10 cellular contexts compared by ENCODE assay signal in the genomic region with DNA sequence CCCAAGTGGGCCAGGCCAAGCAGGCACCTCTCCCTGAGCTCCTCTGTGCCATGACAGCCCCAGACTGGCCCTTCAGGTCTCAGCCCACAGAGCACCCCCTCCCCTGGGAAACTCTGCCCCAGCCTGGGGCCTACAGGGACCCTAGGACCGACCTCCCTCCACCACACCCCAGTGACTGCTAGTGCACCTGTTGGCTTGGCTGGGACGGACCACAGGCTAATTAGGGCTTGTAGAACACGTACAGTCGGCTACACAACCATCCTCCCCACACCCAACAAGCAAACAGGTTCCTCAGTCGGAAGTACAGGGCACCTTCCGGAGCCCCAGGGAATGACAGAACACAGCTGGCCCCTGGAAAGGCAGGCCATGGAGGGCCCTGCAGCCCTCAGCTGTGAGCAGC. TPM values are rescaled to one million over a fixed set of nuclear protein-coding genes. Genes with fewer than 3 reads are reported as not detected.
DNase-seq lines count a peak whose midpoint lies in the region; ATAC-seq and TF ChIP-seq lines count a peak whose summit lies in the region.
"Had no signal": no experiment of that assay in that cellular context is flagged by ENCODE, and none has a peak within 500 bp of the region (broad histone marks: within the 10 kb centered on the region; RNA-seq: fewer than 3 reads in every experiment).

No MANE protein-coding gene starts in this region.

- no peaks in the 10 kb centered on the region for H3K27me3 Mint-ChIP-seq in stimulated activated naive CD8-positive, alpha-beta T cell treated with anti-CD3 and anti-CD28 coated beads, Interleukin-15, Interleukin-2, amounts not matched to agents 100 ng/mL and 50 ng/mL, for 24 hours

- no peak for ATAC-seq in HCT116

- H3K9ac ChIP-seq in HCT116 (ENCODE audit: low read length), result no peak overlapping the region

- H3K36me3 ChIP-seq in HCT116 (ENCODE audit: control insufficient read depth in 1 of 2, insufficient read depth in 2 of 2, low read length in 2 of 2), result peaks cover 0 to 4% of the 10 kb centered on the region in 2 experiments; a peak in 3 of 4 replicates
- peaks cover 0 to 30% of the 10 kb centered on the region in 2 donors for H3K36me3 ChIP-seq in esophagus (ENCODE audit: control insufficient read depth in 2 of 2, insufficient read depth in 2 of 2, low read length in 1 of 2)
- H3K36me3 ChIP-seq in BE2C, result peaks cover 24% of the 10 kb centered on the region
- peaks cover 6 to 19% of the 10 kb centered on the region in 2 donors for H3K36me3 ChIP-seq in prostate gland

- DNase-seq in HCT116 (ENCODE audit: low read depth, low spot score) (no peak), RWPE1 (ENCODE audit: low spot score) (no peak), BE2C (no peak), prostate gland (ENCODE audit: low spot score) (no peak), NCI-H1930 (lab: John Stamatoyannopoulos, UW) (no peak), cerebellum (ENCODE audit: low spot score) (no peak)
- DNase-seq: retina had no signal

- peak overlapping the region; percentile 92 for H3K27ac Mint-ChIP-seq in stimulated activated naive CD8-positive, alpha-beta T cell treated with anti-CD3 and anti-CD28 coated beads, Interleukin-15, Interleukin-2, amounts not matched to agents 100 ng/mL and 50 ng/mL, for 24 hours

- POLR2A ChIA-PET in HCT116 (lab: Charles Lee), result no interaction called here
- POLR2A ChIA-PET in RWPE1 (lab: Yijun Ruan, JAX; ENCODE audit: low non-redundant PET), result no interaction called here

- TF ChIP-seq CTCF in HCT116 (IDR thresholded peaks at IDR 0.05 in 2 of 3, conservative IDR thresholded peaks at IDR 0.05 in 1 of 3; ENCODE audit: borderline replicate concordance in 1 of 3, insufficient read depth in 1 of 3, low read depth in 2 of 3, low read length in 2 of 3) (no peak), RWPE1 (conservative IDR thresholded peaks at IDR 0.05; ENCODE audit: low read depth) (no peak), BE2C (IDR thresholded peaks at IDR 0.05; ENCODE audit: low read depth, low read length) (no peak), prostate gland (IDR thresholded peaks at IDR 0.05) (no peak)

- H4K20me1 ChIP-seq in HCT116 (ENCODE audit: insufficient read depth), result peaks cover 6% of the 10 kb centered on the region; the same call in 1 of the 2 replicates

- peak overlapping the region; percentile 62 for H3K4me3 Mint-ChIP-seq in stimulated activated naive CD8-positive, alpha-beta T cell treated with anti-CD3 and anti-CD28 coated beads, Interleukin-15, Interleukin-2, amounts not matched to agents 100 ng/mL and 50 ng/mL, for 24 hours

- TF ChIP-seq POLR2A in HCT116 (IDR thresholded peaks at IDR 0.05; ENCODE audit: borderline replicate concordance, extremely low read depth, insufficient read depth, insufficient read length) (no peak), prostate gland (IDR thresholded peaks at IDR 0.05) (no peak)

- H3K36me3 Mint-ChIP-seq in stimulated activated naive CD8-positive, alpha-beta T cell treated with anti-CD3 and anti-CD28 coated beads, Interleukin-15, Interleukin-2, amounts not matched to agents 100 ng/mL and 50 ng/mL, for 24 hours (ENCODE audit: low read depth), result peaks cover 14% of the 10 kb centered on the region

- H3K9me2 ChIP-seq in HCT116 (ENCODE audit: insufficient read depth), result no peaks in the 10 kb centered on the region

- TF ChIP-seq RAD21 in HCT116 (IDR thresholded peaks at IDR 0.05; ENCODE audit: low read depth), result no peak

- H3K27me3 ChIP-seq in HCT116 (ENCODE audit: insufficient read depth, low read length), result no peaks in the 10 kb centered on the region
- H3K27me3 ChIP-seq in esophagus (ENCODE audit: control insufficient read depth in 1 of 2, insufficient read depth in 2 of 2, low read length in 2 of 2), result no peaks in the 10 kb centered on the region
- H3K27me3 ChIP-seq in BE2C, result no peaks in the 10 kb centered on the region
- no peaks in the 10 kb centered on the region for H3K27me3 ChIP-seq in prostate gland (replicated peaks; ENCODE audit: insufficient read depth)

- H3K27ac ChIP-seq in HCT116 (ENCODE audit: low read depth, low read length) (peak overlapping the region; percentile 55; the same call in 1 of the 2 replicates), RWPE1 (peak overlapping the region; percentile 87), esophagus (ENCODE audit: low read depth in 2 of 2, low read length in 1 of 2) (peak overlapping the region; percentile 90 to 92), prostate gland (peak overlapping the region in 1 of 2 donors; percentile 28)

- no peaks in the 10 kb centered on the region for H3K9me3 ChIP-seq in HCT116 (ENCODE audit: control insufficient read depth in 1 of 2, insufficient read depth in 1 of 2, low read depth in 1 of 2, low read length in 2 of 2)
- H3K9me3 ChIP-seq in esophagus (ENCODE audit: control insufficient read depth in 2 of 2, insufficient read depth in 1 of 2, low read depth in 1 of 2, low read length in 1 of 2), result no peaks in the 10 kb centered on the region
- no peaks in the 10 kb centered on the region for H3K9me3 ChIP-seq in BE2C
- no peaks in the 10 kb centered on the region for H3K9me3 ChIP-seq in prostate gland

- H3K4me1 Mint-ChIP-seq in stimulated activated naive CD8-positive, alpha-beta T cell treated with anti-CD3 and anti-CD28 coated beads, Interleukin-15, Interleukin-2, amounts not matched to agents 100 ng/mL and 50 ng/mL, for 24 hours (ENCODE audit: low read depth), result peaks cover 77% of the 10 kb centered on the region

- no peaks in the 10 kb centered on the region for H3K9me3 Mint-ChIP-seq in stimulated activated naive CD8-positive, alpha-beta T cell treated with anti-CD3 and anti-CD28 coated beads, Interleukin-15, Interleukin-2, amounts not matched to agents 100 ng/mL and 50 ng/mL, for 24 hours

- intact Hi-C loops in HCT116 (cut with micrococcal nuclease), result no loop called here
- intact Hi-C loops in prostate gland (cut with DNase I), result no loop called here

- peak overlapping the region; percentile 62 for H3K4me2 ChIP-seq in HCT116 (ENCODE audit: low read length)

- CTCF ChIA-PET in HCT116 (lab: Charles Lee), result interaction anchor here (1.0 to 1.1 kb wide), 2 partner anchors 28 to 55 kb away, joined by 4 to 5 read pairs; a partner anchor contains a TSS
- CTCF ChIA-PET in RWPE1 (lab: Yijun Ruan, JAX), result interaction anchor here (0.8 to 0.9 kb wide), 2 partner anchors 13 to 70 kb away, joined by 3 read pairs; no protein-coding TSS in a partner anchor

- H3K4me3 ChIP-seq in HCT116 (replicated peaks in 1 of 2; ENCODE audit: low read depth in 1 of 2, low read length in 2 of 2), result 0 out of 4 replicates have a peak overlapping the region, but pooled peaks of 1 of the 2 experiments have one; percentile 3
- H3K4me3 ChIP-seq in esophagus (ENCODE audit: low read depth in 1 of 2, low read length in 2 of 2), result peak overlapping the region; percentile 5 to 14
- no peak overlapping the region for H3K4me3 ChIP-seq in BE2C (ENCODE audit: low read depth, low read length)
- no peak overlapping the region for H3K4me3 ChIP-seq in prostate gland

- H2AFZ ChIP-seq in HCT116 (ENCODE audit: low read depth, low read length, poor library complexity, severe bottlenecking), result no peak overlapping the region

- WGBS in esophagus, 2 donors, result 31 to 39% methylated on average over 6 of the region's 6 CpGs
- 42% methylated on average over 6 of the region's 6 CpGs for WGBS in prostate gland

- no TSS peak for BruUV-seq in HCT116 (replicated peaks; lab: Mats Ljungman, UMichigan)

- peaks cover 61% of the 10 kb centered on the region for H3K79me2 ChIP-seq in HCT116 (ENCODE audit: insufficient read depth, low read length)

- RAD21 ChIA-PET in HCT116 (lab: Charles Lee; ENCODE audit: low non-redundant PET in 1 of 2, low total read pairs in 2 of 2, uncharacterized antibody in 2 of 2, unreplicated experiment in 2 of 2), result no interaction called here

- H3K4me1 ChIP-seq in HCT116 (ENCODE audit: control insufficient read depth in 1 of 2, insufficient read depth in 2 of 2, low read length in 2 of 2) (peaks cover 30 to 53% of the 10 kb centered on the region in 2 experiments), esophagus (ENCODE audit: control insufficient read depth in 2 of 2, insufficient read depth in 2 of 2, low read length in 1 of 2) (peaks cover 30 to 50% of the 10 kb centered on the region in 2 donors), BE2C (no peaks in the 10 kb centered on the region; the same call in 1 of the 2 replicates), prostate gland (replicated peaks) (peaks cover 33% of the 10 kb centered on the region)

RNA-seq across cellular contexts. Expression of a gene that starts 4.3 kb away (rescaled TPM):
- total RNA-seq in HCT116 (2021; ENCODE audit: unreplicated experiment) (91.1 TPM), prostate gland (100 to 1,000 TPM in 1 of 2 donors, 10 to 100 TPM in 1; 44.9 to 144 TPM), cerebellum (71.0 TPM)
- 42.3 and 66.1 TPM in 2 replicates for polyA plus RNA-seq in HCT116 (2012)
- polyA plus RNA-seq in esophagus, result 10 to 100 TPM; 44.3 to 73.5 TPM
- polyA plus RNA-seq in BE2C (2012; ENCODE audit: insufficient read depth, insufficient read length, low read depth), result 103 TPM

RNA-seq across cellular contexts. Expression of a gene that starts 10.9 kb away (rescaled TPM):
- total RNA-seq in HCT116 (2021; ENCODE audit: unreplicated experiment), result 12.8 TPM
- 11.4 and 12.1 TPM in 2 replicates for polyA plus RNA-seq in HCT116 (2012)
- 1 to 10 TPM; 2.2 to 3.6 TPM for polyA plus RNA-seq in esophagus
- 13.9 TPM for polyA plus RNA-seq in BE2C (2012; ENCODE audit: insufficient read depth, insufficient read length, low read depth)
- total RNA-seq in prostate gland, result 1 to 10 TPM; 7.3 to 7.9 TPM
- total RNA-seq in cerebellum, result 0.09 TPM
- total RNA-seq: subcutaneous adipose tissue had no signal

RNA-seq across cellular contexts. Expression of a gene that starts 16.2 kb away (rescaled TPM):
- total RNA-seq in HCT116 (2021; ENCODE audit: unreplicated experiment), result 0.39 TPM
- 0.17 and 0.56 TPM in 2 replicates for polyA plus RNA-seq in HCT116 (2012)
- not detected for polyA plus RNA-seq in esophagus
- polyA plus RNA-seq in BE2C (2012; ENCODE audit: insufficient read depth, insufficient read length, low read depth), result 0.48 TPM
- total RNA-seq in prostate gland, result not detected
- total RNA-seq in cerebellum, result not detected
- total RNA-seq: subcutaneous adipose tissue had no signal

RNA-seq across cellular contexts. Expression of a gene that starts 37.0 kb away (rescaled TPM):
- total RNA-seq in HCT116 (2021; ENCODE audit: unreplicated experiment) (56.9 TPM), prostate gland (10 to 100 TPM; 76.6 to 94.3 TPM), cerebellum (12.7 TPM)
- 42.4 and 45.3 TPM in 2 replicates for polyA plus RNA-seq in HCT116 (2012)
- polyA plus RNA-seq in esophagus, result 10 to 100 TPM; 44.1 to 64.9 TPM
- polyA plus RNA-seq in BE2C (2012; ENCODE audit: insufficient read depth, insufficient read length, low read depth), result 126 TPM

RNA-seq across cellular contexts. Expression of a gene that starts 37.5 kb away (rescaled TPM):
- total RNA-seq in HCT116 (2021; ENCODE audit: unreplicated experiment) (99.1 TPM), prostate gland (10 to 100 TPM; 43.7 to 59.6 TPM), cerebellum (33.8 TPM)
- 86.8 and 86.9 TPM in 2 replicates for polyA plus RNA-seq in HCT116 (2012)
- 10 to 100 TPM; 32.9 to 35.4 TPM for polyA plus RNA-seq in esophagus
- polyA plus RNA-seq in BE2C (2012; ENCODE audit: insufficient read depth, insufficient read length, low read depth), result 201 TPM

Comparison
In these comparisons a context has a peak if more than half of its experiments do, and no peak if none do; other contexts are left out.
1. H3K4me3 ChIP-seq: peak in esophagus (2 of 2); none in BE2C (single experiment) and prostate gland (0 of 2).